Comparison of ENCODE assay signal across 8 cellular contexts in the genomic region with DNA sequence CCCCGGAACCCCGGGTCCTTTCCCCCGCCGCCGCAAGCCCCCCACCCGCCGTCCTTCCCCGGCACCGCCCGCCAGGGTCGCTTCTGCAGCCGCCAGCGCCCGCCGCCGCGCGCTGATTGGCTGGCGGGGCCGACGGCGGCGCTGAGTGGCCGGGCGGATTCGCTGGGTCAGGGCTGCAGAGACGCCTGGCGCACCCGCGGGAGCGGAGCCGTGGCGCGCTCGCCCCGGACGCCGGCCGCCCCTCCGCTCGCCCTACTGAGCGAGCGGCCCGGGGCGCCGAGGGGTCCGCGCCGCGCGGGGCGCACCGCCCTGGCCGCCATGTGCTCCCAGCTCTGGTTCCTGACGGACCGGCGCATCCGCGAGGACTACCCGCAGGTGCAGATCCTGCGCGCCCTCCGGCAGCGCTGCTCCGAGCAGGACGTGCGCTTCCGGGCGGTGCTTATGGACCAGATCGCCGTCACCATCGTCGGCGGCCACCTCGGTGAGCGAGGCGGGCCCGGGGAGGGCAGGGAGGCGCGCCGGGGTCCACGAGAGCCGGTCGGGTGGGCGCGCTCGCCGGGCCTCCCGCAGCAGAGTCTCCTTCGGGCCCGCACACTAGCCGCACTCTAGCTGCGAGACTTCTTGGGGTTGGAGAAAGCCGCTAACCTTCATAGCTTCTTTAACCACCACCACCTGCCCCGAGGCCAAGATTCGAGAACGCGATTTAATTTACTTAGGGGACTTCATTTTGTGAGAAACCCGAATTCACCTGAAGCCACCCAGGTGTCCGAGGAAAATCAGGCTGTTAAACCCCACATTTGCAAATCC. TPM values are rescaled to one million over a fixed set of nuclear protein-coding genes. Genes with fewer than 3 reads are reported as not detected.
A peak's percentile ranks its signal among the peaks of the same experiment; 100 is the strongest.
DNase-seq lines count a peak whose midpoint lies in the region; ATAC-seq and TF ChIP-seq lines count a peak whose summit lies in the region.

RIMKLA (plus strand) TSS at position 176 of the 807 bp plus-strand sequence; CDS start at position 319, 143 bp downstream.

- peak within 1 kb of the TSS; percentile 100 for H2AFZ ChIP-seq in neural progenitor cell (replicated peaks)

- H3K36me3 ChIP-seq in BE2C, result no peaks in the 10 kb centered on the region
- no peaks in the 10 kb centered on the region for H3K36me3 ChIP-seq in neural progenitor cell
- no peaks in the 10 kb centered on the region for H3K36me3 ChIP-seq in tibial artery

- H3K9ac ChIP-seq in neural progenitor cell, result no peak within 1 kb of the TSS

- H3K27ac ChIP-seq in neural progenitor cell (no peak within 1 kb of the TSS), tibial artery (no peak within 1 kb of the TSS)

- peak within 1 kb of the TSS; percentile 63 for H3K4me3 ChIP-seq in BE2C (ENCODE audit: low read depth, low read length)
- H3K4me3 ChIP-seq in foreskin fibroblast (ENCODE audit: low read depth in 1 of 2, low read length in 2 of 2), result peak within 1 kb of the TSS; percentile 23 to 29
- H3K4me3 ChIP-seq in neural progenitor cell, result peak within 1 kb of the TSS; percentile 79
- peak within 1 kb of the TSS; percentile 48 to 65 for H3K4me3 ChIP-seq in tibial artery

- no peaks in the 10 kb centered on the region for H3K4me1 ChIP-seq in BE2C
- H3K4me1 ChIP-seq in neural progenitor cell, result peaks cover 8% of the 10 kb centered on the region
- H3K4me1 ChIP-seq in tibial artery, result peaks cover 0 to 13% (median 11%) of the 10 kb centered on the region in 4 donors

- TF ChIP-seq CTCF in BE2C (IDR thresholded peaks at IDR 0.05; ENCODE audit: low read depth, low read length) (no peak), foreskin fibroblast (IDR thresholded peaks at IDR 0.05; ENCODE audit: low read depth, low read length) (no peak), neural progenitor cell (IDR thresholded peaks at IDR 0.05) (no peak), tibial artery (IDR thresholded peaks at IDR 0.05) (no peak)

- peaks cover 28% of the 10 kb centered on the region for H3K27me3 Mint-ChIP-seq in activated T-helper 17 cell treated with anti-CD3 and anti-CD28 coated beads, Interleukin-2, amount 50 U/mL, for 72 hours
- peaks cover 24% of the 10 kb centered on the region for H3K27me3 Mint-ChIP-seq in neural progenitor cell (ENCODE audit: insufficient read depth, low read depth)

- H3K79me2 ChIP-seq in neural progenitor cell (ENCODE audit: low read depth), result no peaks in the 10 kb centered on the region

- H4K20me1 ChIP-seq in neural progenitor cell (ENCODE audit: low read depth), result no peaks in the 10 kb centered on the region

- H3K27me3 ChIP-seq in BE2C, result no peaks in the 10 kb centered on the region
- H3K27me3 ChIP-seq in neural progenitor cell, result peaks cover 51% of the 10 kb centered on the region
- H3K27me3 ChIP-seq in tibial artery, result peaks cover 0 to 40% of the 10 kb centered on the region in 2 donors

- DNase-seq in BE2C (peak; percentile 77), NCI-H748 (lab: John Stamatoyannopoulos, UW; ENCODE audit: unreplicated experiment) (peak; percentile 100), foreskin fibroblast (peak in 1 of 2 donors; percentile 60), neural progenitor cell (ENCODE audit: low spot score) (peak; percentile 92), tibial artery (peak in 1 of 2 donors; percentile 58)

- no peaks in the 10 kb centered on the region for H3K9me3 Mint-ChIP-seq in activated T-helper 17 cell treated with anti-CD3 and anti-CD28 coated beads, Interleukin-2, amount 50 U/mL, for 72 hours
- H3K9me3 Mint-ChIP-seq in neural progenitor cell, result no peaks in the 10 kb centered on the region

- ATAC-seq in GM18907 (IDR thresholded peaks at IDR 0.05; ENCODE audit: unreplicated experiment) (peak; percentile 91), HG03135 (IDR thresholded peaks at IDR 0.05; ENCODE audit: unreplicated experiment) (peak; percentile 88)
- peak; percentile 94 for ATAC-seq in activated T-helper 17 cell treated with anti-CD3 and anti-CD28 coated beads, Interleukin-2, amount 50 U/mL, for 72 hours (replicated peaks)

- H3K9me3 ChIP-seq in BE2C (no peaks in the 10 kb centered on the region), neural progenitor cell (ENCODE audit: low read depth) (no peaks in the 10 kb centered on the region), tibial artery (no peaks in the 10 kb centered on the region)

- peak within 1 kb of the TSS; percentile 100 for H3K4me2 ChIP-seq in neural progenitor cell

- peaks cover 9% of the 10 kb centered on the region for H3F3A ChIP-seq in neural progenitor cell (ENCODE audit: low read depth)

- no peaks in the 10 kb centered on the region for H3K4me1 Mint-ChIP-seq in activated T-helper 17 cell treated with anti-CD3 and anti-CD28 coated beads, Interleukin-2, amount 50 U/mL, for 72 hours
- H3K4me1 Mint-ChIP-seq in neural progenitor cell, result peaks cover 6% of the 10 kb centered on the region

- no peak within 1 kb of the TSS for H3K27ac Mint-ChIP-seq in activated T-helper 17 cell treated with anti-CD3 and anti-CD28 coated beads, Interleukin-2, amount 50 U/mL, for 72 hours
- H3K27ac Mint-ChIP-seq in neural progenitor cell, result no peak within 1 kb of the TSS

- H3K36me3 Mint-ChIP-seq in activated T-helper 17 cell treated with anti-CD3 and anti-CD28 coated beads, Interleukin-2, amount 50 U/mL, for 72 hours (ENCODE audit: low read depth), result peaks cover 9% of the 10 kb centered on the region
- H3K36me3 Mint-ChIP-seq in neural progenitor cell, result no peaks in the 10 kb centered on the region

- peak within 1 kb of the TSS; percentile 78 for H3K4me3 Mint-ChIP-seq in activated T-helper 17 cell treated with anti-CD3 and anti-CD28 coated beads, Interleukin-2, amount 50 U/mL, for 72 hours
- H3K4me3 Mint-ChIP-seq in neural progenitor cell, result peak within 1 kb of the TSS; percentile 80

- intact Hi-C loops in tibial artery (cut with DNase I; ENCODE audit: low total_unique reads), result no loop called here

RNA-seq across cellular contexts. Expression of gene RIMKLA, which starts in this region (rescaled TPM):
- polyA plus RNA-seq in BE2C (2012; ENCODE audit: insufficient read depth, insufficient read length, low read depth), result 5.9 TPM
- total RNA-seq in activated T-helper 17 cell treated with anti-CD3 and anti-CD28 coated beads, Interleukin-2, amount 50 U/mL, for 72 hours, result 10 to 100 TPM in 1 of 2 donors, 1 to 10 TPM in 1; 6.4 to 16.3 TPM
- total RNA-seq in neural progenitor cell (ENCODE audit: low replicate concordance), result 5.1 and 5.4 TPM in 2 replicates

Comparison
In these comparisons a context has a peak if more than half of its experiments do, and no peak if none do; other contexts are left out.
1. H3K4me3 ChIP-seq: peak in every context shown above with its lines; median percentile 79 in neural progenitor cell; 63 in BE2C; 56 in tibial artery; 26 in foreskin fibroblast.